1 cellular context compared by ENCODE assay signal in the genomic region with DNA sequence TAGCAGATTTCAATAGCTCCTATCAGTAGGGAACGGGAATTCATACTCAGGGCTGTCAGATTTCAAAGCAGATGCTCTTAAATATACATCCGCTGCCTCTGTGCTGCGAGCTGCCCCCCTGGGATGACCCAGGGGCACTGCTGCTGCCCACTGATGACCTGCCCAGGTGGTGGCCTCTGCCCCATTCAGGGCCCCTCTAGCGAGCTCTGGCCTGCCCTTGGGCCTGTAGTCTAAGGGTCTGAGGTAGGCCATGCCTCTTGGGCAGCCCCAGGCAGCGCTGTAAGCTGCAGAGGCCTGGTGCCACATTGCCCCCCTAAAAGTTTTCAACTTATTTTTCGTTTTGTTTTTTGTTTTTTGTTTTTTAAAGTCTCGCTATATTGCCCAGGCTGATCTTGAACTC.
TF ChIP-seq lines count a peak whose summit lies in the region.

No MANE protein-coding gene starts in this region.

TF ChIP-seq in SK-N-SH treated with all-trans-retinoic acid at 6 μM for 48 hours, 23 proteins besides CTCF, POLR2A, EP300 and RAD21 (continued from another document):
- TF ChIP-seq TSHZ2 (CRISPR knock-in tag; IDR thresholded peaks at IDR 0.05) (no peak), ZNF8 (CRISPR knock-in tag; IDR thresholded peaks at IDR 0.05) (no peak), TOX (CRISPR knock-in tag; IDR thresholded peaks at IDR 0.05; ENCODE audit: borderline replicate concordance) (no peak), ZFP30 (CRISPR knock-in tag; IDR thresholded peaks at IDR 0.05) (no peak)
